ENCODE assay signal across 15 cellular contexts in the genomic region with DNA sequence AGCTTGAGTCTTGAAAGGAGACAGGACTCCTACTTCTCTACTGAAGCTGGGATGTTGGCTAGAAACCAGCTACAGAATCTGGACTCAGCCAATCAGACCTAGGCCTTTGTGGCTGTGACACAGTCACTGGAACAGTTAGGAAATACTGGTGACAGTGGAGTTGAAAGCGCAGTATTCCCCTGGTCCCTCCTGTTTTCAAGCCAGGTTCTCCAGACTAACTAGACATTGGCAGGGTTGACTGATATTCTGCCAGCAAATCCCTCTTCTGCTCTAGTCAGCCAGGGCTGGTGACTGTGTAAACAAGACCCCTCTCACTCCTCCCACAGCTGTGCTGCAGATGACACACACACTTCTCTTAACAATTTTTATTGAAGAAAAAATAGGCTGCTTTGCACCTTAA. TPM values are rescaled to one million over a fixed set of nuclear protein-coding genes. Genes with fewer than 3 reads are reported as not detected.
DNase-seq lines count a peak whose midpoint lies in the region; ATAC-seq and TF ChIP-seq lines count a peak whose summit lies in the region.
"Had no signal": no experiment of that assay in that cellular context is flagged by ENCODE, and none has a peak within 500 bp of the region (broad histone marks: within the 10 kb centered on the region; RNA-seq: fewer than 3 reads in every experiment).

No MANE protein-coding gene starts in this region.

- H3K27me3 ChIP-seq in left ventricle myocardium inferior (ENCODE audit: low read depth) = peaks cover 8% of the 10 kb centered on the region

- H3K27ac Mint-ChIP-seq in type B pancreatic cell = peak overlapping the region; percentile 34
- H3K27ac Mint-ChIP-seq: activated CD8-positive, alpha-beta T cell treated with anti-CD3 and anti-CD28 coated beads, Interleukin-2, amount 10 ng/mL, durations not matched to agents 7 days and 5 days; activated naive CD4-positive, alpha-beta T cell treated with anti-CD3 and anti-CD28 coated beads, Interleukin-2, amount 50 U/mL, for 72 hours; T-helper 2 cell treated with Interferon-gamma antibody and Interleukin-4, amounts not matched to agents 5 μg/mL and 100 μg/mL, for 36 hours had no signal

- peaks cover 28% of the 10 kb centered on the region for H3K4me1 ChIP-seq in left ventricle myocardium inferior

- peaks cover 4% of the 10 kb centered on the region for H3K36me3 ChIP-seq in left ventricle myocardium inferior
- H3K36me3 ChIP-seq: sigmoid colon, transverse colon had no signal

- TF ChIP-seq CTCF in left ventricle myocardium inferior (IDR thresholded peaks at IDR 0.05; ENCODE audit: borderline replicate concordance) (no peak), type B pancreatic cell (conservative IDR thresholded peaks at IDR 0.05) (no peak)

- H3K9me3 Mint-ChIP-seq in type B pancreatic cell = no peaks in the 10 kb centered on the region
- H3K9me3 Mint-ChIP-seq: activated naive CD4-positive, alpha-beta T cell treated with anti-CD3 and anti-CD28 coated beads, Interleukin-2, amount 50 U/mL, for 72 hours; T-helper 2 cell treated with Interferon-gamma antibody and Interleukin-4, amounts not matched to agents 5 μg/mL and 100 μg/mL, for 36 hours had no signal

- H3K4me1 Mint-ChIP-seq in type B pancreatic cell (ENCODE audit: unreplicated experiment) = peaks cover 14% of the 10 kb centered on the region

- H3K4me3 ChIP-seq in left ventricle myocardium inferior = no peak overlapping the region
- H3K4me3 ChIP-seq: sigmoid colon, transverse colon had no signal

- intact Hi-C loops in Right ventricle myocardium superior (cut with DNase I) (loop anchor here (10.0 kb wide), 1 partner anchor 317 kb away; no protein-coding TSS in a partner anchor), left ventricle myocardium inferior (cut with micrococcal nuclease) (no loop called here)

- peak; percentile 32 for ATAC-seq in Right ventricle myocardium superior (ENCODE audit: poor library complexity)
- ATAC-seq in GM18498 (IDR thresholded peaks at IDR 0.05; ENCODE audit: unreplicated experiment) = no peak
- ATAC-seq: activated CD8-positive, alpha-beta T cell treated with anti-CD3 and anti-CD28 coated beads, Interleukin-2, amount 10 ng/mL, durations not matched to agents 7 days and 5 days; activated naive CD4-positive, alpha-beta T cell treated with anti-CD3 and anti-CD28 coated beads, Interleukin-2, amount 50 U/mL, for 72 hours had no signal

- H3K36me3 Mint-ChIP-seq in type B pancreatic cell = no peaks in the 10 kb centered on the region
- H3K36me3 Mint-ChIP-seq: activated naive CD4-positive, alpha-beta T cell treated with anti-CD3 and anti-CD28 coated beads, Interleukin-2, amount 50 U/mL, for 72 hours had no signal

- H3K27ac ChIP-seq in left ventricle myocardium inferior (replicated peaks) (no peak overlapping the region), angular gyrus (ENCODE audit: low read depth, low read length) (peak overlapping the region; percentile 99)
- H3K27ac ChIP-seq: transverse colon had no signal

- H3K27me3 Mint-ChIP-seq in type B pancreatic cell = peaks cover 32% of the 10 kb centered on the region

- H3K4me3 Mint-ChIP-seq in type B pancreatic cell = no peak overlapping the region
- H3K4me3 Mint-ChIP-seq: activated CD8-positive, alpha-beta T cell treated with anti-CD3 and anti-CD28 coated beads, Interleukin-2, amount 10 ng/mL, durations not matched to agents 7 days and 5 days; T-helper 2 cell treated with Interferon-gamma antibody and Interleukin-4, amounts not matched to agents 5 μg/mL and 100 μg/mL, for 36 hours had no signal

- DNase-seq in Right ventricle myocardium superior (no peak), left ventricle myocardium inferior (no peak), inferior parietal cortex (ENCODE audit: extremely low spot score) (peak; percentile 78), type B pancreatic cell (ENCODE audit: extremely low spot score, unreplicated experiment) (no peak), A172 (ENCODE audit: low spot score) (no peak)
- DNase-seq in activated naive CD4-positive, alpha-beta T cell (lab: John Stamatoyannopoulos, UW) = no peak
- DNase-seq: activated CD8-positive, alpha-beta T cell treated with anti-CD3 and anti-CD28 coated beads, Interleukin-2, amount 10 ng/mL, durations not matched to agents 7 days and 5 days; AML-193; NCI-H187; sigmoid colon; transverse colon had no signal

- no peaks in the 10 kb centered on the region for H3K9me3 ChIP-seq in left ventricle myocardium inferior (replicated peaks)
- H3K9me3 ChIP-seq: sigmoid colon, transverse colon had no signal

RNA-seq across cellular contexts. Expression of gene SHROOM1, which starts 8.7 kb away (rescaled TPM):
- total RNA-seq in Right ventricle myocardium superior = 3.6 TPM
- 4.9 TPM for total RNA-seq in left ventricle myocardium inferior
- 7.2 and 7.6 TPM in 2 replicates for total RNA-seq in type B pancreatic cell (ENCODE audit: low replicate concordance)
- total RNA-seq in A172 (2014; rRNA removed; shearing (Covaris generic)) = 5.6 and 6.1 TPM in 2 replicates

RNA-seq across cellular contexts. Expression of gene SOWAHA, which starts 8.7 kb away (rescaled TPM):
- total RNA-seq in Right ventricle myocardium superior (0.13 TPM), left ventricle myocardium inferior (not detected), type B pancreatic cell (ENCODE audit: low replicate concordance) (2.5 and 4.4 TPM in 2 replicates)
- total RNA-seq in A172 (2014; rRNA removed; shearing (Covaris generic)) = not detected in 2 replicates
- total RNA-seq: activated CD8-positive, alpha-beta T cell treated with anti-CD3 and anti-CD28 coated beads, Interleukin-2, amount 10 ng/mL, durations not matched to agents 7 days and 5 days; activated naive CD4-positive, alpha-beta T cell treated with anti-CD3 and anti-CD28 coated beads, Interleukin-2, amount 50 U/mL, for 72 hours had no signal

RNA-seq across cellular contexts. Expression of gene GDF9, which starts 44.5 kb away (rescaled TPM):
- total RNA-seq in Right ventricle myocardium superior (0.16 TPM), left ventricle myocardium inferior (0.52 TPM), type B pancreatic cell (ENCODE audit: low replicate concordance) (1.4 and 1.5 TPM in 2 replicates)
- total RNA-seq in A172 (2014; rRNA removed; shearing (Covaris generic)) = 0.36 and 2.4 TPM in 2 replicates

RNA-seq across cellular contexts. Expression of gene UQCRQ, which starts 44.7 kb away (rescaled TPM):
- total RNA-seq in Right ventricle myocardium superior (1,987 TPM), left ventricle myocardium inferior (1,839 TPM), type B pancreatic cell (ENCODE audit: low replicate concordance) (445 and 544 TPM in 2 replicates)
- total RNA-seq in A172 (2014; rRNA removed; shearing (Covaris generic)) = 198 and 275 TPM in 2 replicates

RNA-seq across cellular contexts. Expression of gene SEPTIN8, which starts 44.8 kb away (rescaled TPM):
- total RNA-seq in Right ventricle myocardium superior (26.3 TPM), left ventricle myocardium inferior (27.2 TPM), type B pancreatic cell (ENCODE audit: low replicate concordance) (62.7 and 68.1 TPM in 2 replicates)
- total RNA-seq in A172 (2014; rRNA removed; shearing (Covaris generic)) = 48.1 and 55.4 TPM in 2 replicates
